In genomic region chr19:46611791-46612190, GRCh38 we compare ENCODE assay signal across 13 cellular contexts. TPM values are rescaled to one million over a fixed set of nuclear protein-coding genes. Genes with fewer than 3 reads are reported as not detected.
A peak's percentile ranks its signal among the peaks of the same experiment; 100 is the strongest.
DNase-seq lines count a peak whose midpoint lies in the region; ATAC-seq and TF ChIP-seq lines count a peak whose summit lies in the region.
"Had no signal": no experiment of that assay in that cellular context is flagged by ENCODE, and none has a peak within 500 bp of the region (broad histone marks: within the 10 kb centered on the region; RNA-seq: fewer than 3 reads in every experiment).

No MANE protein-coding gene starts in this region.

- H3K27me3 ChIP-seq in thymus (ENCODE audit: control insufficient read depth, insufficient read depth), result no peaks in the 10 kb centered on the region
- H3K27me3 ChIP-seq: MG63 had no signal

- H3K36me3 Mint-ChIP-seq in activated naive CD4-positive, alpha-beta T cell treated with anti-CD3 and anti-CD28 coated beads, Interleukin-2, amount 50 U/mL, for 24 hours, result peaks cover 14% of the 10 kb centered on the region
- H3K36me3 Mint-ChIP-seq in T-helper 17 cell (ENCODE audit: low read depth), result peaks cover 13% of the 10 kb centered on the region

- peak overlapping the region; percentile 66 for H3K4me3 Mint-ChIP-seq in activated naive CD4-positive, alpha-beta T cell treated with anti-CD3 and anti-CD28 coated beads, Interleukin-2, amount 50 U/mL, for 24 hours
- peak overlapping the region; percentile 79 for H3K4me3 Mint-ChIP-seq in T-helper 17 cell

- H3K27ac ChIP-seq in thymus (ENCODE audit: low read depth) (peak overlapping the region; percentile 48), caudate nucleus (ENCODE audit: low read depth, low read length) (no peak overlapping the region), coronary artery (no peak overlapping the region)

- WGBS in thymus, result 28% methylated on average over 6 of the region's 6 CpGs

- H3K36me3 ChIP-seq in thymus (ENCODE audit: control insufficient read depth, insufficient read depth), result peaks cover 36% of the 10 kb centered on the region

- peak overlapping the region; percentile 77 for H3K27ac Mint-ChIP-seq in activated naive CD4-positive, alpha-beta T cell treated with anti-CD3 and anti-CD28 coated beads, Interleukin-2, amount 50 U/mL, for 24 hours
- H3K27ac Mint-ChIP-seq in T-helper 17 cell, result peak overlapping the region; percentile 93

- no peak overlapping the region for H3K4me3 ChIP-seq in thymus (ENCODE audit: low read length)
- no peak overlapping the region for H3K4me3 ChIP-seq in coronary artery
- H3K4me3 ChIP-seq: MG63 had no signal

- no peaks in the 10 kb centered on the region for H3K27me3 Mint-ChIP-seq in activated naive CD4-positive, alpha-beta T cell treated with anti-CD3 and anti-CD28 coated beads, Interleukin-2, amount 50 U/mL, for 24 hours
- peaks cover 4% of the 10 kb centered on the region for H3K27me3 Mint-ChIP-seq in T-helper 17 cell

- no peak for DNase-seq in activated naive CD4-positive, alpha-beta T cell (lab: John Stamatoyannopoulos, UW)
- DNase-seq in T-helper 17 cell, result no peak
- DNase-seq in iPS-NIHi11 (ENCODE audit: low spot score), result peak; percentile 3
- DNase-seq in DMS79 (lab: John Stamatoyannopoulos, UW), result no peak
- DNase-seq in caudate nucleus (lab: John Stamatoyannopoulos, UW), result no peak
- DNase-seq in coronary artery (ENCODE audit: low spot score), result no peak
- DNase-seq: MG63, NCI-H2171, nucleus accumbens had no signal

- peak; percentile 19 for ATAC-seq in T-helper 17 cell

- peaks cover 71% of the 10 kb centered on the region for H3K4me1 Mint-ChIP-seq in activated naive CD4-positive, alpha-beta T cell treated with anti-CD3 and anti-CD28 coated beads, Interleukin-2, amount 50 U/mL, for 24 hours
- H3K4me1 Mint-ChIP-seq in T-helper 17 cell, result peaks cover 48% of the 10 kb centered on the region

- TF ChIP-seq CTCF in coronary artery (IDR thresholded peaks at IDR 0.05), result no peak

- H3K9me3 ChIP-seq in T-helper 17 cell (ENCODE audit: control insufficient read depth, low read length, poor library complexity, severe bottlenecking) (no peaks in the 10 kb centered on the region), thymus (ENCODE audit: control insufficient read depth) (peaks cover 2% of the 10 kb centered on the region)
- H3K9me3 ChIP-seq: MG63 had no signal

- H3K9me3 Mint-ChIP-seq in activated naive CD4-positive, alpha-beta T cell treated with anti-CD3 and anti-CD28 coated beads, Interleukin-2, amount 50 U/mL, for 24 hours, result no peaks in the 10 kb centered on the region

- peaks cover 30% of the 10 kb centered on the region for H3K4me1 ChIP-seq in thymus (ENCODE audit: control insufficient read depth, insufficient read depth, low read length)

RNA-seq across cellular contexts. Expression of gene CALM3, which starts 10.7 kb away (rescaled TPM):
- 100 to 1,000 TPM; 160 to 236 TPM for total RNA-seq in T-helper 17 cell
- 167 TPM for polyA plus RNA-seq in thymus

RNA-seq across cellular contexts. Expression of gene PTGIR, which starts 13.1 kb away (rescaled TPM):
- total RNA-seq in T-helper 17 cell, result 10 to 100 TPM in 1 of 2 donors, under 1 TPM in 1; 0.70 to 12.5 TPM
- 7.8 TPM for polyA plus RNA-seq in thymus

RNA-seq across cellular contexts. Expression of gene GNG8, which starts 24.2 kb away (rescaled TPM):
- not detected for total RNA-seq in T-helper 17 cell
- not detected for polyA plus RNA-seq in thymus
- total RNA-seq: glomerular endothelial cell had no signal
- polyA plus RNA-seq: BJ had no signal

RNA-seq across cellular contexts. Expression of gene DACT3, which starts 49.2 kb away (rescaled TPM):
- total RNA-seq in T-helper 17 cell, result not detected
- 3.4 TPM for polyA plus RNA-seq in thymus
